In genomic region chr17:52035336-52035915, GRCh38 we compare ENCODE assay signal across 29 cellular contexts.
A peak's percentile ranks its signal among the peaks of the same experiment; 100 is the strongest.
DNase-seq lines count a peak whose midpoint lies in the region; ATAC-seq lines count a peak whose summit lies in the region.
"Had no signal": no experiment of that assay in that cellular context is flagged by ENCODE, and none has a peak within 500 bp of the region (broad histone marks: within the 10 kb centered on the region; RNA-seq: fewer than 3 reads in every experiment).

No MANE protein-coding gene starts in this region.

- POLR2A ChIA-PET in activated CD8-positive, alpha-beta T cell treated with anti-CD3 and anti-CD28 coated beads, Interleukin-2, amount 10 ng/mL, durations not matched to agents 7 days and 5 days (lab: Charles Lee), result no interaction called here

- no peak overlapping the region for H3K27ac Mint-ChIP-seq in activated CD8-positive, alpha-beta T cell treated with anti-CD3 and anti-CD28 coated beads, Interleukin-2, amount 10 ng/mL, durations not matched to agents 7 days and 5 days
- H3K27ac Mint-ChIP-seq: activated CD4-positive, alpha-beta memory T cell treated with anti-CD3 and anti-CD28 coated beads, Interleukin-2, amount 10 ng/mL, durations not matched to agents 7 days and 5 days; activated naive CD8-positive, alpha-beta T cell; activated T-helper 17 cell treated with anti-CD3 and anti-CD28 coated beads, Interleukin-2, amount 50 U/mL, for 72 hours; CD4-positive, alpha-beta memory T cell; HFFc6; natural killer cell; T-helper 1 cell treated with Interleukin-12 subunit alpha and Interleukin-12 subunit beta and Interleukin-4 antibody, amounts not matched to agents 30 μg/mL and 1 μg/mL, for 36 hours had no signal

- CTCF ChIA-PET in activated CD8-positive, alpha-beta T cell treated with anti-CD3 and anti-CD28 coated beads, Interleukin-2, amount 10 ng/mL, durations not matched to agents 7 days and 5 days (lab: Charles Lee), result no interaction called here

- ATAC-seq in GM21576 (IDR thresholded peaks at IDR 0.05; ENCODE audit: unreplicated experiment), result no peak
- ATAC-seq in activated CD8-positive, alpha-beta T cell treated with anti-CD3 and anti-CD28 coated beads, Interleukin-2, amount 10 ng/mL, durations not matched to agents 7 days and 5 days, result no peak
- ATAC-seq: activated T-helper 17 cell treated with anti-CD3 and anti-CD28 coated beads, Interleukin-2, amount 50 U/mL, for 72 hours; gastrocnemius medialis; natural killer cell; right cardiac atrium had no signal

- H3K9me3 Mint-ChIP-seq in activated CD8-positive, alpha-beta T cell treated with anti-CD3 and anti-CD28 coated beads, Interleukin-2, amount 10 ng/mL, durations not matched to agents 7 days and 5 days (ENCODE audit: insufficient read depth), result no peaks in the 10 kb centered on the region
- H3K9me3 Mint-ChIP-seq: activated CD4-positive, alpha-beta memory T cell treated with anti-CD3 and anti-CD28 coated beads, Interleukin-2, amount 10 ng/mL, durations not matched to agents 7 days and 5 days; activated T-helper 17 cell treated with anti-CD3 and anti-CD28 coated beads, Interleukin-2, amount 50 U/mL, for 72 hours; T-helper 1 cell treated with Interleukin-12 subunit alpha and Interleukin-12 subunit beta and Interleukin-4 antibody, amounts not matched to agents 30 μg/mL and 1 μg/mL, for 36 hours had no signal

- no peaks in the 10 kb centered on the region for H3K36me3 Mint-ChIP-seq in activated CD8-positive, alpha-beta T cell treated with anti-CD3 and anti-CD28 coated beads, Interleukin-2, amount 10 ng/mL, durations not matched to agents 7 days and 5 days (ENCODE audit: low read depth)
- H3K36me3 Mint-ChIP-seq: activated naive CD8-positive, alpha-beta T cell; CD4-positive, alpha-beta memory T cell; natural killer cell had no signal

- H3K4me1 Mint-ChIP-seq in activated CD8-positive, alpha-beta T cell treated with anti-CD3 and anti-CD28 coated beads, Interleukin-2, amount 10 ng/mL, durations not matched to agents 7 days and 5 days (ENCODE audit: low read depth), result no peaks in the 10 kb centered on the region
- H3K4me1 Mint-ChIP-seq: activated CD4-positive, alpha-beta memory T cell treated with anti-CD3 and anti-CD28 coated beads, Interleukin-2, amount 10 ng/mL, durations not matched to agents 7 days and 5 days; activated T-helper 17 cell treated with anti-CD3 and anti-CD28 coated beads, Interleukin-2, amount 50 U/mL, for 72 hours; CD4-positive, alpha-beta memory T cell; natural killer cell had no signal

- H3K4me3 Mint-ChIP-seq in activated CD8-positive, alpha-beta T cell treated with anti-CD3 and anti-CD28 coated beads, Interleukin-2, amount 10 ng/mL, durations not matched to agents 7 days and 5 days, result no peak overlapping the region
- H3K4me3 Mint-ChIP-seq: activated CD4-positive, alpha-beta memory T cell treated with anti-CD3 and anti-CD28 coated beads, Interleukin-2, amount 10 ng/mL, durations not matched to agents 7 days and 5 days; activated naive CD8-positive, alpha-beta T cell; activated T-helper 17 cell treated with anti-CD3 and anti-CD28 coated beads, Interleukin-2, amount 50 U/mL, for 72 hours; CD4-positive, alpha-beta memory T cell; HFFc6; natural killer cell; T-helper 1 cell treated with Interleukin-12 subunit alpha and Interleukin-12 subunit beta and Interleukin-4 antibody, amounts not matched to agents 30 μg/mL and 1 μg/mL, for 36 hours had no signal

- DNase-seq in NCI-H2029 (lab: John Stamatoyannopoulos, UW) (peak; percentile 55), cerebellum (ENCODE audit: low spot score) (peak; percentile 64), midbrain (lab: John Stamatoyannopoulos, UW) (peak; percentile 54), superior temporal gyrus (ENCODE audit: extremely low spot score) (peak; percentile 74), NCI-H2227 treated with DMSO at 0.1 percent for 48 hours (lab: John Stamatoyannopoulos, UW) (no peak)
- DNase-seq in activated CD8-positive, alpha-beta T cell treated with anti-CD3 and anti-CD28 coated beads, Interleukin-2, amount 10 ng/mL, durations not matched to agents 7 days and 5 days, result no peak
- DNase-seq: activated CD4-positive, alpha-beta memory T cell treated with anti-CD3 and anti-CD28 coated beads, Interleukin-2, amount 10 ng/mL, durations not matched to agents 7 days and 5 days; activated CD4-positive, CD25-positive, alpha-beta regulatory T cell treated with anti-CD3 and anti-CD28 coated beads, Interleukin-2, amount 50 U/mL, for 72 hours; CD4-positive, alpha-beta memory T cell; DMS153; esophagus squamous epithelium; gastrocnemius medialis; GOT3; HFFc6; natural killer cell; NCI-H146; NCI-H2171 treated with DMSO at 0.1 percent for 48 hours; NCI-H748 treated with DMSO at 0.1 percent for 48 hours; ovary; SK-N-SH; stimulated activated CD4-positive, alpha-beta T cell treated with anti-CD3 and anti-CD28 coated beads, Interleukin-12 subunit alpha, Interleukin-12 subunit beta, amount 100 ng/mL, for 4 hours; stimulated activated naive CD4-positive, alpha-beta T cell; testis; uterus had no signal

- no peaks in the 10 kb centered on the region for H3K27me3 Mint-ChIP-seq in activated CD8-positive, alpha-beta T cell treated with anti-CD3 and anti-CD28 coated beads, Interleukin-2, amount 10 ng/mL, durations not matched to agents 7 days and 5 days (ENCODE audit: low read depth)
- H3K27me3 Mint-ChIP-seq: activated CD4-positive, alpha-beta memory T cell treated with anti-CD3 and anti-CD28 coated beads, Interleukin-2, amount 10 ng/mL, durations not matched to agents 7 days and 5 days; activated naive CD8-positive, alpha-beta T cell had no signal

Comparison
In these comparisons a context has a peak if more than half of its experiments do, and no peak if none do; other contexts are left out.
1. DNase-seq: peak in NCI-H2029 (single experiment), cerebellum (single experiment), midbrain (single experiment) and superior temporal gyrus (single experiment); none in activated CD8-positive, alpha-beta T cell treated with anti-CD3 and anti-CD28 coated beads, Interleukin-2, amount 10 ng/mL, durations not matched to agents 7 days and 5 days (single experiment) and NCI-H2227 treated with DMSO at 0.1 percent for 48 hours (single experiment).